In the genomic region with DNA sequence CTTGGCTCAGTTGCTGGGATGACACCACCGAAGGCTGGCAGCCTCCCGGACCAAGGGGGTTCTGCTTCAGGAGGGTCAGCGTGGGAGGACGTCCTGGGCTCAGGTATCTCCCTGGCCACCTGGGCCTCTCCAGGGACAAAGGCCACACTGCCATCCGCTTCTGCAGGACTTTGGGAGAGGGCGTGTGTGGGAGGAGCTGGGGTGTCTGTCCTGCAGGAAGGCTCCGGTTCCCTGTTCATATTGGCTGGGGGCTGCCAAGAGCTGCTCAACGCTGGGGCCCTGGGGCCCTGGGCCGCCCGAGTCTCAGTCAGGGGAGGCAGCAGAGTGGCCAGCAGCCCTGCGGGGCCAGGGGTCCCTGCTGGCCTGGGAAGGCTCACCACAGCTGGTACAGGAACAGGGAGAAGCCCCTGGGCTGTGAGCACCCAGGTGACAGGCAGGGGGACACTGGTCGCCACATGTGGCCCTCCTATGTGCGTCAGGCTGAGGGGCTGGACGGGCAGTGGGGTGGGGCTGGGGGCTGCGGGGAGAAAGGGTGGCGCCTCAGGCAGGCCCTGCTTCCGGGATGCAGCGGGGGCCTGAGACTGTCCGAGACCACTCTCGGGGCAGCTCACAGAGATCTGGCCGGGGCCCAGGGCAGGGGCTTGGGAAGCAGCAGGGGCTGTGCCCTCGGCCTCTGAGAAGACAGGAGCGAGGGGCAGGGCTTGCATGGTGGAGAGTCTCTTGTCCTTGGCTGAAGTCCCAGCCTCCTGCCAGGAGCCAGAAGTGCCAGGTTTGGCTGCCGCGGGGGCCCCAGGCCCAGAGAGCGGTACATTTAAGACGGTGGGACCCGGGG, we compare ENCODE assay signal across 23 cellular contexts.
"Had no signal": no experiment of that assay in that cellular context is flagged by ENCODE, and none has a peak within 500 bp of the region (broad histone marks: within the 10 kb centered on the region; RNA-seq: fewer than 3 reads in every experiment).

No MANE protein-coding gene starts in this region.

- H3K9me3 ChIP-seq: body of pancreas, lower lobe of right lung, mucosa of descending colon, stomach, suprapubic skin, tibial nerve had no signal

- ATAC-seq: activated CD8-positive, alpha-beta T cell treated with anti-CD3 and anti-CD28 coated beads, Interleukin-2, amount 10 ng/mL, durations not matched to agents 7 days and 5 days; body of pancreas; esophagus mucosa; lower lobe of right lung; mucosa of descending colon; sciatic nerve; stimulated activated memory B cell treated with anti-CD40 and anti-IgM and Interleukin-4, amounts not matched to agents 10 μg/mL and 1 μg/mL and 100 μg/mL, for 72 hours had no signal

- H3K4me3 ChIP-seq: body of pancreas, cardiac muscle cell, lower lobe of right lung, mucosa of descending colon, smooth muscle cell, stomach, suprapubic skin, tibial nerve had no signal

- H3K4me2 ChIP-seq: smooth muscle cell had no signal

- DNase-seq: activated CD4-positive, alpha-beta T cell treated with anti-CD3 and anti-CD28 coated beads for 1 hour; activated CD4-positive, alpha-beta T cell treated with anti-CD3 and anti-CD28 coated beads, Interleukin-2, amount 50 U/mL, for 1 hour; activated CD8-positive, alpha-beta T cell treated with anti-CD3 and anti-CD28 coated beads, Interleukin-2, amount 10 ng/mL, durations not matched to agents 7 days and 5 days; activated gamma-delta T cell treated with Interleukin-2 at 50 U/mL for 16 hours; anterior cingulate cortex; body of pancreas; effector memory CD4-positive, alpha-beta T cell; foreskin melanocyte; immature natural killer cell; lower lobe of right lung; mesendoderm; mucosa of descending colon; occipital lobe; stimulated activated CD4-positive, alpha-beta T cell treated with anti-CD3 and anti-CD28 coated beads, Interleukin-15, amount 100 ng/mL, for 24 hours; stomach had no signal

- H3K27ac ChIP-seq: body of pancreas, cardiac muscle cell, lower lobe of right lung, stomach, suprapubic skin, tibial nerve had no signal

- FAIRE-seq: TTC549 had no signal

- H3K4me1 ChIP-seq: lower lobe of right lung had no signal

- H3K27me3 ChIP-seq: body of pancreas, cardiac muscle cell, stomach, suprapubic skin, tibial nerve had no signal
